ENCODE assay signal across 25 cellular contexts in the genomic region with DNA sequence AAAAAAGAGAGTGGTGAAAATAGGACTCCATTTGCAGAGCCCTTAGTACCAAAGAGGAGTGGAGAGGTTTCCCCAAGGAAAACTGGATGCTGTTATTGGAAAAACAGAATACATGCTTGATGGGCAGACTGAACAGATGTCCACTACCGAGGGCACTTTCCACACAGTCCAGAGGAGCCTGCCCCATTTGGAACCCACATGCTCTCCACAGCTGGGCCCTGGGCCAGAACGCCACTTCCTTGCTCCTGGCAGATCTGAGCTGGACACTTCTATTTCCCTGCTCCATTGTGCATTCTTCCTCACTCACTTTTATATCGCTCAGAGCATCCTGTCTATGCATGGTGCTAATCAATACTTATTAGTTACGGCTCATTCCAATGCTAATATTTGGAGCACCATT.
"Had no signal": no experiment of that assay in that cellular context is flagged by ENCODE, and none has a peak within 500 bp of the region (broad histone marks: within the 10 kb centered on the region; RNA-seq: fewer than 3 reads in every experiment).

No MANE protein-coding gene starts in this region.

- H3K27me3 Mint-ChIP-seq: naive thymus-derived CD8-positive, alpha-beta T cell; stimulated activated naive CD8-positive, alpha-beta T cell treated with anti-CD3 and anti-CD28 coated beads, Interleukin-15, Interleukin-2, amounts not matched to agents 100 ng/mL and 50 ng/mL, for 24 hours had no signal

- DNase-seq: hypothalamus; immature natural killer cell; kidney; left colon; left lung; lower lobe of right lung; mammary epithelial cell; mesenchymal stem cell; naive thymus-derived CD8-positive, alpha-beta T cell; ovary; right cardiac atrium; stimulated activated CD4-positive, alpha-beta T cell treated with anti-CD3 and anti-CD28 coated beads, Interleukin-12 subunit alpha, Interleukin-12 subunit beta, amount 100 ng/mL, for 4 hours; stimulated activated CD4-positive, alpha-beta T cell treated with anti-CD3 and anti-CD28 coated beads, Interleukin-15, amount 100 ng/mL, for 24 hours; stimulated activated CD4-positive, alpha-beta T cell treated with anti-CD3 and anti-CD28 coated beads, Interleukin-2, amount 100 ng/mL, for 24 hours; stimulated activated CD4-positive, alpha-beta T cell treated with anti-CD3 and anti-CD28 coated beads, Interleukin-4, amount 100 ng/mL, for 24 hours; stimulated activated naive CD4-positive, alpha-beta T cell; tibial artery; trophoblast cell; upper lobe of right lung had no signal

- H3K27ac ChIP-seq: left lung, lower lobe of right lung, ovary, skin epidermis, suprapubic skin, thoracic aorta, tibial artery, upper lobe of right lung had no signal

- H3K36me3 Mint-ChIP-seq: immature natural killer cell; naive thymus-derived CD8-positive, alpha-beta T cell had no signal

- H3K4me3 ChIP-seq: left lung, lower lobe of right lung, ovary, skin epidermis, suprapubic skin, thoracic aorta, tibial artery, upper lobe of right lung had no signal

- H3K9me3 Mint-ChIP-seq: stimulated activated effector memory CD8-positive, alpha-beta T cell treated with anti-CD3 and anti-CD28 coated beads, Interleukin-12 subunit alpha, Interleukin-12 subunit beta, amount 100 ng/mL, for 72 hours; stimulated activated naive CD8-positive, alpha-beta T cell treated with anti-CD3 and anti-CD28 coated beads, Interleukin-15, Interleukin-2, amounts not matched to agents 100 ng/mL and 50 ng/mL, for 24 hours had no signal

- H3K4me3 Mint-ChIP-seq: immature natural killer cell; naive thymus-derived CD8-positive, alpha-beta T cell; stimulated activated effector memory CD8-positive, alpha-beta T cell treated with anti-CD3 and anti-CD28 coated beads, Interleukin-12 subunit alpha, Interleukin-12 subunit beta, amount 100 ng/mL, for 72 hours; stimulated activated naive CD8-positive, alpha-beta T cell treated with anti-CD3 and anti-CD28 coated beads, Interleukin-15, Interleukin-2, amounts not matched to agents 100 ng/mL and 50 ng/mL, for 24 hours had no signal

- H3K27ac Mint-ChIP-seq: immature natural killer cell; naive thymus-derived CD8-positive, alpha-beta T cell; progenitor cell of endocrine pancreas; stimulated activated effector memory CD8-positive, alpha-beta T cell treated with anti-CD3 and anti-CD28 coated beads, Interleukin-12 subunit alpha, Interleukin-12 subunit beta, amount 100 ng/mL, for 72 hours; stimulated activated naive CD8-positive, alpha-beta T cell treated with anti-CD3 and anti-CD28 coated beads, Interleukin-15, Interleukin-2, amounts not matched to agents 100 ng/mL and 50 ng/mL, for 24 hours had no signal
